Comparison of ENCODE assay signal across 1 cellular context in the genomic region with DNA sequence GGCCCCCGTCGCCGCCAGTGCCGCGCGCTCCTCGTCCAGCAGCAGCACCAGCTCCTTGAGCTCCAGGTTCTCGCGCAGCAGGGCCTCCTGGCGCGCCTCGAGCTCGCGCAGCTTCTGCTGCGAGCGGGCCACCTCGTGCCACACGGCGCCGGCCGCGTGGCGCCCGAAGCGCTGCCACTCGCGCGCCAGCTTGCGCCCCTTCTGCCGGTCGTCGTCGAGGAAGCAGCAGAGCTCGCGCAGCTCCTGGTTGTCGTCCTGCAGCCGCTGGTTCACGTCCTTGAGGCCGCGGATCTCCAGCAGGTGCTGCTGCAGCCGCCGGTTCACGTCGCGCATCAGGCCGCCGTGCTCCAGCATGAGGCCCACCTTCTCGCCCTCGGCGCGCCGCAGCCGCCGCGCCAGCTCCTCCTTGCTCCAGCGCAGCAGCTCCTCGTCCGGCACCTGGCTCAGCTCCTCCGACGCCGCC.
A peak's percentile ranks its signal among the peaks of the same experiment; 100 is the strongest.
TF ChIP-seq lines count a peak whose summit lies in the region.

No MANE protein-coding gene starts in this region.

TF ChIP-seq in HEK293, 187 proteins besides CTCF, POLR2A, EP300 and RAD21 (continued from another document):
- TF ChIP-seq ZNF449 (tag by site-specific recombination; IDR thresholded peaks at IDR 0.05) (peak; percentile 38; the same call in 1 of the 2 replicates), KLF8 (tag by site-specific recombination; IDR thresholded peaks at IDR 0.05) (peak; percentile 47; the same call in 1 of the 2 replicates), ZNF621 (tag by site-specific recombination; IDR thresholded peaks at IDR 0.05) (no peak), ZNF580 (tag by site-specific recombination; IDR thresholded peaks at IDR 0.05) (no peak), YY1 (tag by site-specific recombination; IDR thresholded peaks at IDR 0.05) (0 out of 2 replicates have a peak, but pooled peaks have one; percentile 36), ZNF335 (tag by site-specific recombination; conservative IDR thresholded peaks at IDR 0.05) (peak; percentile 15; the same call in 1 of the 2 replicates), ZNF10 (tag by site-specific recombination; IDR thresholded peaks at IDR 0.05) (peak; percentile 72; the same call in 1 of the 2 replicates), SETDB1 (IDR thresholded peaks at IDR 0.05; ENCODE audit: insufficient read length, low read length) (peak; percentile 18), ZNF600 (tag by site-specific recombination; IDR thresholded peaks at IDR 0.05) (peak; percentile 68), ZNF394 (tag by site-specific recombination; IDR thresholded peaks at IDR 0.05; ENCODE audit: borderline replicate concordance) (peak; percentile 76; the same call in 1 of the 2 replicates), ZBTB26 (tag by site-specific recombination; optimal IDR thresholded peaks at IDR 0.05) (peak; percentile 54), ZNF626 (tag by site-specific recombination; IDR thresholded peaks at IDR 0.05) (no peak), ZSCAN30 (tag by site-specific recombination; IDR thresholded peaks at IDR 0.05) (peak; percentile 43), ZBTB20 (tag by site-specific recombination; IDR thresholded peaks at IDR 0.05) (0 out of 2 replicates have a peak, but pooled peaks have one; percentile 14)
- TF ChIP-seq, protein P1, sequence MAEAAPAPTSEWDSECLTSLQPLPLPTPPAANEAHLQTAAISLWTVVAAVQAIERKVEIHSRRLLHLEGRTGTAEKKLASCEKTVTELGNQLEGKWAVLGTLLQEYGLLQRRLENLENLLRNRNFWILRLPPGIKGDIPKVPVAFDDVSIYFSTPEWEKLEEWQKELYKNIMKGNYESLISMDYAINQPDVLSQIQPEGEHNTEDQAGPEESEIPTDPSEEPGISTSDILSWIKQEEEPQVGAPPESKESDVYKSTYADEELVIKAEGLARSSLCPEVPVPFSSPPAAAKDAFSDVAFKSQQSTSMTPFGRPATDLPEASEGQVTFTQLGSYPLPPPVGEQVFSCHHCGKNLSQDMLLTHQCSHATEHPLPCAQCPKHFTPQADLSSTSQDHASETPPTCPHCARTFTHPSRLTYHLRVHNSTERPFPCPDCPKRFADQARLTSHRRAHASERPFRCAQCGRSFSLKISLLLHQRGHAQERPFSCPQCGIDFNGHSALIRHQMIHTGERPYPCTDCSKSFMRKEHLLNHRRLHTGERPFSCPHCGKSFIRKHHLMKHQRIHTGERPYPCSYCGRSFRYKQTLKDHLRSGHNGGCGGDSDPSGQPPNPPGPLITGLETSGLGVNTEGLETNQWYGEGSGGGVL (tag by site-specific recombination; IDR thresholded peaks at IDR 0.05) = peak; percentile 23; the same call in 1 of the 2 replicates
- TF ChIP-seq, protein P2, sequence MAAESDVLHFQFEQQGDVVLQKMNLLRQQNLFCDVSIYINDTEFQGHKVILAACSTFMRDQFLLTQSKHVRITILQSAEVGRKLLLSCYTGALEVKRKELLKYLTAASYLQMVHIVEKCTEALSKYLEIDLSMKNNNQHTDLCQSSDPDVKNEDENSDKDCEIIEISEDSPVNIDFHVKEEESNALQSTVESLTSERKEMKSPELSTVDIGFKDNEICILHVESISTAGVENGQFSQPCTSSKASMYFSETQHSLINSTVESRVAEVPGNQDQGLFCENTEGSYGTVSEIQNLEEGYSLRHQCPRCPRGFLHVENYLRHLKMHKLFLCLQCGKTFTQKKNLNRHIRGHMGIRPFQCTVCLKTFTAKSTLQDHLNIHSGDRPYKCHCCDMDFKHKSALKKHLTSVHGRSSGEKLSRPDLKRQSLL (tag by site-specific recombination; IDR thresholded peaks at IDR 0.05) = peak; percentile 94
- TF ChIP-seq, protein P3, sequence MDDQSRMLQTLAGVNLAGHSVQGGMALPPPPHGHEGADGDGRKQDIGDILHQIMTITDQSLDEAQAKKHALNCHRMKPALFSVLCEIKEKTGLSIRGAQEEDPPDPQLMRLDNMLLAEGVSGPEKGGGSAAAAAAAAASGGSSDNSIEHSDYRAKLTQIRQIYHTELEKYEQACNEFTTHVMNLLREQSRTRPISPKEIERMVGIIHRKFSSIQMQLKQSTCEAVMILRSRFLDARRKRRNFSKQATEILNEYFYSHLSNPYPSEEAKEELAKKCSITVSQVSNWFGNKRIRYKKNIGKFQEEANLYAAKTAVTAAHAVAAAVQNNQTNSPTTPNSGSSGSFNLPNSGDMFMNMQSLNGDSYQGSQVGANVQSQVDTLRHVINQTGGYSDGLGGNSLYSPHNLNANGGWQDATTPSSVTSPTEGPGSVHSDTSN (CRISPR knock-in tag; IDR thresholded peaks at IDR 0.05) = 0 out of 2 replicates have a peak, but pooled peaks have one; percentile 73
